In genomic region chr17:80492343-80493136, GRCh38 we compare ENCODE assay signal across 30 cellular contexts. TPM values are rescaled to one million over a fixed set of nuclear protein-coding genes. Genes with fewer than 3 reads are reported as not detected.
DNase-seq lines count a peak whose midpoint lies in the region; ATAC-seq, FAIRE-seq and TF ChIP-seq lines count a peak whose summit lies in the region.
"Had no signal": no experiment of that assay in that cellular context is flagged by ENCODE, and none has a peak within 500 bp of the region (broad histone marks: within the 10 kb centered on the region; RNA-seq: fewer than 3 reads in every experiment).

No MANE protein-coding gene starts in this region.

- no peaks in the 10 kb centered on the region for H3K9me3 Mint-ChIP-seq in stimulated activated naive CD8-positive, alpha-beta T cell treated with anti-CD3 and anti-CD28 coated beads, Interleukin-15, amount 100 ng/mL, for 72 hours
- H3K9me3 Mint-ChIP-seq: activated naive CD8-positive, alpha-beta T cell treated with anti-CD3 and anti-CD28 coated beads, Interleukin-2, amount 50 U/mL, for 24 hours; naive thymus-derived CD8-positive, alpha-beta T cell; stimulated activated effector memory CD8-positive, alpha-beta T cell treated with anti-CD3 and anti-CD28 coated beads, Interleukin-12 subunit alpha, Interleukin-12 subunit beta, amount 100 ng/mL, for 72 hours; T-helper 2 cell treated with Interferon-gamma antibody and Interleukin-4, amounts not matched to agents 5 μg/mL and 100 μg/mL, for 36 hours had no signal

- no peaks in the 10 kb centered on the region for H3F3A ChIP-seq in neural cell (ENCODE audit: insufficient read depth, low read length, poor library complexity, severe bottlenecking)

- no peak for DNase-seq in stimulated activated naive CD8-positive, alpha-beta T cell treated with anti-CD3 and anti-CD28 coated beads, Interleukin-15, amount 100 ng/mL, for 72 hours
- no peak for DNase-seq in stimulated activated naive CD8-positive, alpha-beta T cell treated with anti-CD3 and anti-CD28 coated beads, Interleukin-15, Interleukin-2, amounts not matched to agents 100 U/mL and 50 U/mL, for 24 hours
- DNase-seq in GM12878 (ENCODE audit: low read depth, low spot score) (no peak), SIG-M5 (lab: John Stamatoyannopoulos, UW) (no peak), HTR-8/SVneo (ENCODE audit: insufficient read length, low spot score) (no peak), uterus (no peak)
- no peak for DNase-seq in stimulated activated CD4-positive, alpha-beta T cell treated with anti-CD3 and anti-CD28 coated beads, Interleukin-4, amount 100 ng/mL, for 4 hours
- DNase-seq: activated CD4-positive, alpha-beta T cell treated with anti-CD3 and anti-CD28 coated beads for 48 hours; activated gamma-delta T cell treated with Interleukin-2 at 50 U/mL for 16 hours; activated naive CD8-positive, alpha-beta T cell treated with anti-CD3 and anti-CD28 coated beads, Interleukin-2, amount 50 U/mL, for 24 hours; activated T-cell treated with anti-CD3 and anti-CD28 coated beads, Interleukin-2, amount 50 U/mL, for 1 hour; cerebellar nuclear complex; KBM-7; left ventricle myocardium inferior; MG63; midbrain; naive thymus-derived CD8-positive, alpha-beta T cell; NCI-H345; NCI-H748 treated with DMSO at 0.1 percent for 48 hours; SHP77; stimulated activated CD4-positive, alpha-beta T cell treated with anti-CD3 and anti-CD28 coated beads, Interleukin-4, amount 100 ng/mL, for 1 hour had no signal

- no peaks in the 10 kb centered on the region for H3K9me2 ChIP-seq in neural cell (ENCODE audit: insufficient read depth, low read length)

- no TSS peak for BruUV-seq in GM12878 (replicated peaks; lab: Mats Ljungman, UMichigan)

- TF ChIP-seq RAD21 in GM12878 (IDR thresholded peaks at IDR 0.05; ENCODE audit: insufficient read depth, low read depth, low read length) = no peak
- no peak for TF ChIP-seq RAD21 in neural cell (conservative IDR thresholded peaks at IDR 0.05)

- SMC1A ChIA-PET in GM12878 (lab: Charles Lee; ENCODE audit: uncharacterized antibody, unreplicated experiment) = no interaction called here

- WGBS in GM12878 (ENCODE audit: insufficient coverage, insufficient replicate concordance, low lambda C conversion rate, missing lambda C conversion rate) = 60% methylated on average over 19 of the region's 21 CpGs

- TF ChIP-seq POLR2A in GM12878 (IDR thresholded peaks at IDR 0.05; ENCODE audit: low read depth, low read length) = no peak
- TF ChIP-seq POLR2A in uterus (IDR thresholded peaks at IDR 0.05) = no peak

- H3K4me1 Mint-ChIP-seq in stimulated activated naive CD8-positive, alpha-beta T cell treated with anti-CD3 and anti-CD28 coated beads, Interleukin-15, amount 100 ng/mL, for 72 hours = peaks cover 6% of the 10 kb centered on the region
- H3K4me1 Mint-ChIP-seq: B cell had no signal

- H3K27ac Mint-ChIP-seq in stimulated activated naive CD8-positive, alpha-beta T cell treated with anti-CD3 and anti-CD28 coated beads, Interleukin-15, amount 100 ng/mL, for 72 hours = no peak overlapping the region
- H3K27ac Mint-ChIP-seq: activated naive CD8-positive, alpha-beta T cell treated with anti-CD3 and anti-CD28 coated beads, Interleukin-2, amount 50 U/mL, for 24 hours; B cell; stimulated activated effector memory CD8-positive, alpha-beta T cell treated with anti-CD3 and anti-CD28 coated beads, Interleukin-12 subunit alpha, Interleukin-12 subunit beta, amount 100 ng/mL, for 72 hours; T-helper 2 cell treated with Interferon-gamma antibody and Interleukin-4, amounts not matched to agents 5 μg/mL and 100 μg/mL, for 36 hours had no signal

- H3K79me2 ChIP-seq in GM12878 (ENCODE audit: control insufficient read depth, insufficient read depth, low read length) (no peaks in the 10 kb centered on the region), neural cell (replicated peaks; ENCODE audit: insufficient read depth, low read length) (no peaks in the 10 kb centered on the region)

- H3K4me3 Mint-ChIP-seq in stimulated activated naive CD8-positive, alpha-beta T cell treated with anti-CD3 and anti-CD28 coated beads, Interleukin-15, amount 100 ng/mL, for 72 hours = no peak overlapping the region
- H3K4me3 Mint-ChIP-seq: activated naive CD8-positive, alpha-beta T cell treated with anti-CD3 and anti-CD28 coated beads, Interleukin-2, amount 50 U/mL, for 24 hours; B cell; naive thymus-derived CD8-positive, alpha-beta T cell; stimulated activated effector memory CD8-positive, alpha-beta T cell treated with anti-CD3 and anti-CD28 coated beads, Interleukin-12 subunit alpha, Interleukin-12 subunit beta, amount 100 ng/mL, for 72 hours; T-helper 2 cell treated with Interferon-gamma antibody and Interleukin-4, amounts not matched to agents 5 μg/mL and 100 μg/mL, for 36 hours had no signal

- H3K27ac ChIP-seq in GM12878 (ENCODE audit: control insufficient read depth, insufficient read depth) (no peak overlapping the region), neural cell (ENCODE audit: low read length) (peak overlapping the region; percentile 73), uterus (no peak overlapping the region)
- H3K27ac ChIP-seq: dorsolateral prefrontal cortex, left ventricle myocardium inferior, right atrium auricular region, suprapubic skin had no signal

- H3K9ac ChIP-seq in GM12878 (ENCODE audit: control insufficient read depth, insufficient read depth, low read length) (no peak overlapping the region), neural cell (ENCODE audit: low read length) (peak overlapping the region; percentile 53)

- POLR2A ChIA-PET in GM12878 (lab: Charles Lee) = no interaction called here

- no peak for TF ChIP-seq EP300 in GM12878 (IDR thresholded peaks at IDR 0.05; ENCODE audit: borderline replicate concordance in 1 of 2, control insufficient read depth in 1 of 2, low read depth in 2 of 2, low read length in 2 of 2)
- TF ChIP-seq EP300 in neural cell (conservative IDR thresholded peaks at IDR 0.05; ENCODE audit: poor library complexity, severe bottlenecking) = no peak

- H3K9me3 ChIP-seq in GM12878 (replicated peaks; ENCODE audit: control insufficient read depth, insufficient read depth, low read length) (peaks cover 2% of the 10 kb centered on the region; the same call in 1 of the 3 replicates), neural cell (ENCODE audit: low read length) (no peaks in the 10 kb centered on the region), uterus (no peaks in the 10 kb centered on the region)
- H3K9me3 ChIP-seq: MG63, right atrium auricular region, suprapubic skin had no signal

- peak; percentile 33 for ATAC-seq in stimulated activated naive CD8-positive, alpha-beta T cell treated with anti-CD3 and anti-CD28 coated beads, Interleukin-15, amount 100 ng/mL, for 72 hours
- ATAC-seq in stimulated activated naive CD8-positive, alpha-beta T cell treated with anti-CD3 and anti-CD28 coated beads, Interleukin-15, Interleukin-2, amounts not matched to agents 100 U/mL and 50 U/mL, for 24 hours = no peak
- ATAC-seq in GM12878 = no peak
- ATAC-seq: activated naive CD8-positive, alpha-beta T cell treated with anti-CD3 and anti-CD28 coated beads, Interleukin-2, amount 50 U/mL, for 24 hours; naive thymus-derived CD8-positive, alpha-beta T cell; stimulated activated effector memory CD8-positive, alpha-beta T cell treated with anti-CD3 and anti-CD28 coated beads, Interleukin-12 subunit alpha, Interleukin-12 subunit beta, amount 100 ng/mL, for 72 hours had no signal

- in situ Hi-C loops in GM12878 (cut with MboI) = no loop called here

- no peaks in the 10 kb centered on the region for H3K4me1 ChIP-seq in GM12878 (ENCODE audit: control insufficient read depth, insufficient read depth, low read length)
- no peaks in the 10 kb centered on the region for H3K4me1 ChIP-seq in uterus
- H3K4me1 ChIP-seq: left ventricle myocardium inferior, right atrium auricular region had no signal

- intact Hi-C loops in GM12878 (cut with micrococcal nuclease; ENCODE audit: unreplicated experiment) = no loop called here
- intact Hi-C loops in uterus (cut with DNase I; ENCODE audit: low total_unique reads) = no loop called here

- no peaks in the 10 kb centered on the region for H3K27me3 ChIP-seq in GM12878 (replicated peaks in 1 of 2; ENCODE audit: control insufficient read depth in 2 of 2, insufficient read depth in 2 of 2, low read length in 1 of 2)
- no peaks in the 10 kb centered on the region for H3K27me3 ChIP-seq in neural cell (ENCODE audit: insufficient read depth, low read depth, low read length)
- H3K27me3 ChIP-seq in uterus = no peaks in the 10 kb centered on the region
- H3K27me3 ChIP-seq: right atrium auricular region had no signal

- H2AFZ ChIP-seq in GM12878 (ENCODE audit: control insufficient read depth, low read depth, low read length) = no peak overlapping the region
- H2AFZ ChIP-seq in neural cell (ENCODE audit: low read depth, low read length) = peak overlapping the region; percentile 19

- H4K20me1 ChIP-seq in GM12878 (ENCODE audit: control insufficient read depth, insufficient read depth) = no peaks in the 10 kb centered on the region
- H4K20me1 ChIP-seq in neural cell (ENCODE audit: insufficient read depth) = no peaks in the 10 kb centered on the region

- RAD21 ChIA-PET in GM12878 (lab: Charles Lee; ENCODE audit: unreplicated experiment) = no interaction called here

- FAIRE-seq in GM12878 (lab: Jason Lieb, UNC) (no peak), HTR-8/SVneo (lab: Jason Lieb, UNC) (no peak)
- FAIRE-seq: A204.1, H54 had no signal

- TF ChIP-seq CTCF in GM12878 (IDR thresholded peaks at IDR 0.05 in 2 of 3, conservative IDR thresholded peaks at IDR 0.05 in 1 of 3; ENCODE audit: control insufficient read depth in 2 of 3, extremely low read depth in 1 of 3, insufficient read depth in 1 of 3, low read depth in 3 of 3, low read length in 3 of 3) = no peak
- TF ChIP-seq CTCF in neural cell (IDR thresholded peaks at IDR 0.05; ENCODE audit: poor library complexity, severe bottlenecking) = no peak
- no peak for TF ChIP-seq CTCF in uterus (IDR thresholded peaks at IDR 0.05)

- H3K4me2 ChIP-seq in GM12878 (ENCODE audit: control insufficient read depth, insufficient read depth) (no peak overlapping the region), neural cell (ENCODE audit: low read length) (peak overlapping the region; percentile 6)

- no peaks in the 10 kb centered on the region for H3K36me3 ChIP-seq in GM12878 (ENCODE audit: control insufficient read depth in 2 of 2, insufficient read depth in 2 of 2, low read length in 1 of 2)
- H3K36me3 ChIP-seq in neural cell (ENCODE audit: insufficient read depth, low read length) = no peaks in the 10 kb centered on the region
- no peaks in the 10 kb centered on the region for H3K36me3 ChIP-seq in uterus
- H3K36me3 ChIP-seq: left ventricle myocardium inferior, MG63, right atrium auricular region, suprapubic skin had no signal

- H3K27me3 Mint-ChIP-seq in stimulated activated naive CD8-positive, alpha-beta T cell treated with anti-CD3 and anti-CD28 coated beads, Interleukin-15, amount 100 ng/mL, for 72 hours = peaks cover 40% of the 10 kb centered on the region

- CTCF ChIA-PET in GM12878 (lab: Yijun Ruan, JAX) = no interaction called here

- H3K4me3 ChIP-seq in GM12878 (no peak overlapping the region), neural cell (ENCODE audit: low read length) (peak overlapping the region; percentile 34), uterus (no peak overlapping the region)
- H3K4me3 ChIP-seq: left ventricle myocardium inferior, MG63, right atrium auricular region, suprapubic skin had no signal

RNA-seq across cellular contexts. Expression of gene NPTX1, which starts 16.1 kb away (rescaled TPM):
- not detected in 2 replicates for total RNA-seq in GM12878 (2013; cell fraction: nucleolus; rRNA removed)
- not detected in 2 replicates for total RNA-seq in GM12878 (2014; rRNA removed)
- total RNA-seq in GM12878 (2014; rRNA removed; fragmentation: Illumina TruSeq; extraction: Trizol) = not detected in 2 replicates
- total RNA-seq in GM12878 (2021) = 0.05 TPM in 1 of 2 replicates, not detected in the other
- polyA plus RNA-seq in GM12878 (2011; ENCODE audit: low read depth) = not detected
- polyA plus RNA-seq in GM12878 (2011; rRNA removed) = not detected in 2 replicates
- 0.01 and 0.02 TPM in 2 replicates for polyA plus RNA-seq in GM12878 (2011; cell fraction: cytosol; rRNA removed)
- 0.03 and 0.04 TPM in 2 replicates for polyA plus RNA-seq in GM12878 (2011; cell fraction: nucleus; rRNA removed)
- 0.08 TPM in 2 replicates for polyA plus RNA-seq in GM12878 (2012)
- not detected in 2 replicates for polyA plus RNA-seq in GM12878 (2014; fragmentation: Illumina TruSeq; extraction: Trizol)
- not detected for polyA plus RNA-seq in GM12878 (2014; fragmentation: Nextera tagmentation; extraction: Ambion mirVana)
- polyA plus RNA-seq in GM12878 (2014; rRNA removed) = not detected in 2 replicates
- not detected for polyA plus RNA-seq in GM12878 (2016; fragmentation: Nextera tagmentation; extraction: Ambion mirVana)
- not detected in 2 replicates for polyA minus RNA-seq in GM12878 (2011; rRNA and poly(A)+ RNA removed)
- polyA minus RNA-seq in GM12878 (2011; cell fraction: cytosol; rRNA and poly(A)+ RNA removed) = not detected in 2 replicates
- not detected in 2 replicates for polyA minus RNA-seq in GM12878 (2011; cell fraction: nucleus; rRNA and poly(A)+ RNA removed)
- polyA plus RNA-seq in neural cell = 0.22 and 0.56 TPM in 2 replicates
- polyA minus RNA-seq in neural cell = 0.97 and 1.2 TPM in 2 replicates
- 1 to 10 TPM in 2 of 4 donors, not detected in 2; 1.6 to 2.1 TPM for total RNA-seq in uterus
- total RNA-seq: left ventricle myocardium inferior; naive thymus-derived CD8-positive, alpha-beta T cell; right atrium auricular region had no signal
- polyA plus RNA-seq: naive thymus-derived CD8-positive, alpha-beta T cell had no signal

RNA-seq across cellular contexts. Expression of gene RPTOR, which starts 52.1 kb away (rescaled TPM):
- 181 and 215 TPM in 2 replicates for total RNA-seq in GM12878 (2013; cell fraction: nucleolus; rRNA removed)
- 9.8 and 11.8 TPM in 2 replicates for total RNA-seq in GM12878 (2014; rRNA removed)
- total RNA-seq in GM12878 (2014; rRNA removed; fragmentation: Illumina TruSeq; extraction: Trizol) = 6.1 and 6.7 TPM in 2 replicates
- 30.0 and 32.1 TPM in 2 replicates for total RNA-seq in GM12878 (2021)
- 3.8 TPM for polyA plus RNA-seq in GM12878 (2011; ENCODE audit: low read depth)
- polyA plus RNA-seq in GM12878 (2011; rRNA removed) = 1.8 and 2.6 TPM in 2 replicates
- 4.8 and 4.9 TPM in 2 replicates for polyA plus RNA-seq in GM12878 (2011; cell fraction: cytosol; rRNA removed)
- polyA plus RNA-seq in GM12878 (2011; cell fraction: nucleus; rRNA removed) = 17.4 and 23.3 TPM in 2 replicates
- polyA plus RNA-seq in GM12878 (2012) = 9.5 and 10.9 TPM in 2 replicates
- 3.3 and 6.2 TPM in 2 replicates for polyA plus RNA-seq in GM12878 (2014; fragmentation: Illumina TruSeq; extraction: Trizol)
- polyA plus RNA-seq in GM12878 (2014; fragmentation: Nextera tagmentation; extraction: Ambion mirVana) = under 1 TPM; 0.18 to 0.26 TPM
- 9.3 and 12.2 TPM in 2 replicates for polyA plus RNA-seq in GM12878 (2014; rRNA removed)
- 10 to 100 TPM in 1 of 2 experiments, 1 to 10 TPM in 1; 9.9 to 10.9 TPM for polyA plus RNA-seq in GM12878 (2016; fragmentation: Nextera tagmentation; extraction: Ambion mirVana)
- 11.4 and 20.0 TPM in 2 replicates for polyA minus RNA-seq in GM12878 (2011; rRNA and poly(A)+ RNA removed)
- polyA minus RNA-seq in GM12878 (2011; cell fraction: cytosol; rRNA and poly(A)+ RNA removed) = 6.4 and 7.1 TPM in 2 replicates
- polyA minus RNA-seq in GM12878 (2011; cell fraction: nucleus; rRNA and poly(A)+ RNA removed) = 28.2 and 48.3 TPM in 2 replicates
- polyA plus RNA-seq in neural cell = 8.0 and 11.4 TPM in 2 replicates
- 31.2 and 33.7 TPM in 2 replicates for polyA minus RNA-seq in neural cell
- 10 to 100 TPM; 19.0 to 48.3 (median 27.3) TPM for total RNA-seq in uterus
